ENCODE assay signal across 9 cellular contexts in the genomic region with DNA sequence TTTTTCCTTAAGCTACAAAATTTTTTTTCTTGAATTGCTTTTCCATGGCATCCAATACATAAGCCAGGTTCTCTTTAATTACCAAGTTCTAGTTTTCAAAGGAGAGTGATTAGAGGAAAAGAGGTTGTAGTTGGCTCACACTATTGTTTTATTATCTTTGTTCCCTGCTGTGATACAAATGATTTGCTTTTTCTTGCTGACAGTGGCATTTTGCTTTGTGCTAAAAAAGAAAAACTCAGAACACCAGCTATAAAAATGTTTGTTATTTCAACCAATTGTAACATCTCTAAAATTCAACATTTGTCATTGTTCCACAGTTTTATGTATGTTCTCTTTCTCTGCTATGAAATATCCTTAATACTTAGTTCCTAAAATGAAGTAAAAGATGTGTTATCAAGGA.
"Had no signal": no experiment of that assay in that cellular context is flagged by ENCODE, and none has a peak within 500 bp of the region (broad histone marks: within the 10 kb centered on the region; RNA-seq: fewer than 3 reads in every experiment).

No MANE protein-coding gene starts in this region.

- H3K27ac ChIP-seq: GM23248, HL-60, KMS-11 had no signal

- H3K4me1 ChIP-seq: HAP-1 had no signal

- H3K9ac ChIP-seq: GM23248, KMS-11 had no signal

- H3K36me3 ChIP-seq: HAP-1 had no signal

- H3K9me3 ChIP-seq: HAP-1 had no signal

- H3K4me2 ChIP-seq: KMS-11 had no signal

- H2AFZ ChIP-seq: GM23248 had no signal

- H3K4me3 ChIP-seq: GM23248, HAP-1 had no signal

- ATAC-seq: HCT116 had no signal

- DNase-seq: GM23248, GOT3, H7, HFFc6, KBM-7 had no signal
